Comparison of ENCODE assay signal across 6 cellular contexts in the genomic region with DNA sequence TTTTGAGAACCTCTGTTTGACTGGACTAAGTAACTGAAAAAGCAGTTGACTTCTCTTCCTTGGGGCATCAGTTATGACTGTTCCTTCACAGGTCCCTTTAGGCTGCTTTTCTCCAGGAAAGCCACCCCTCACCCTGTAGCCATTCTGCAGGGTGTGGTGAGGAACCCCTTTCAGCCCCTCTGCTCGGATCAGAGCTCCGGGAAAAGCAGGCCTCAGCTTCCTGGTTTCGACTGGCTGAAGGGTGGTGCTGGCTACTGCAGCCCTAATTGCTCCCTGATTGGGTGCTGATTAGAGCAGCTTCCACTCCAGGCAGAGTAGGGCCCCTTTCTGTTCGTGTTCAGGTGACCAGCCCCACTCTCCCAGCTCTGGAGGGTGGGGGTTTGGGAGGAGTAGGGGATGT. TPM values are rescaled to one million over a fixed set of nuclear protein-coding genes. Genes with fewer than 3 reads are reported as not detected.
A peak's percentile ranks its signal among the peaks of the same experiment; 100 is the strongest.
DNase-seq lines count a peak whose midpoint lies in the region; ATAC-seq, FAIRE-seq and TF ChIP-seq lines count a peak whose summit lies in the region.
"Not testable (repeated sequence)": the region's sequence is repeated elsewhere in the genome, so short reads cannot be mapped to it uniquely, and the experiment has no call there.

No MANE protein-coding gene starts in this region.

- H3K9me3 Mint-ChIP-seq in neural progenitor cell: not testable (repeated sequence)

- H3K4me3 Mint-ChIP-seq in neural progenitor cell: not testable (repeated sequence)

- FAIRE-seq in HepG2 (lab: Jason Lieb, UNC): not testable (repeated sequence)

- intact Hi-C loops in esophagus muscularis mucosa (cut with DNase I); HepG2 (cut with micrococcal nuclease; ENCODE audit: unreplicated experiment); upper lobe of right lung (cut with DNase I): not testable (repeated sequence)

- CTCF ChIA-PET in HepG2 (lab: Yijun Ruan, JAX; ENCODE audit: low intra/inter-chr PET ratio, low total read pairs): not testable (repeated sequence)

- POLR2A ChIA-PET in HepG2 (lab: Yijun Ruan, JAX): not testable (repeated sequence)

- not testable (repeated sequence) for H3K27ac Mint-ChIP-seq in neural progenitor cell

- not testable (repeated sequence) for H2AFZ ChIP-seq in HepG2 (ENCODE audit: low read length)
- peak overlapping the region; percentile 72 for H2AFZ ChIP-seq in neural progenitor cell (replicated peaks)

- H3K36me3 Mint-ChIP-seq in neural progenitor cell: not testable (repeated sequence)

- not testable (repeated sequence) for TF ChIP-seq EP300 in esophagus muscularis mucosa (IDR thresholded peaks at IDR 0.05); HepG2 (IDR thresholded peaks at IDR 0.05; ENCODE audit: low read depth in 2 of 2, low read length in 2 of 2); HepG2 (CRISPR knock-in tag; IDR thresholded peaks at IDR 0.05; ENCODE audit: borderline replicate concordance)

- TF ChIP-seq RAD21 in HepG2 (CRISPR knock-in tag; IDR thresholded peaks at IDR 0.05): not testable (repeated sequence)

- H3K9ac ChIP-seq in HepG2 (ENCODE audit: insufficient read depth, low read depth, low read length); neural progenitor cell: not testable (repeated sequence)

- not testable (repeated sequence) for H3F3A ChIP-seq in neural progenitor cell (ENCODE audit: low read depth)

- not testable (repeated sequence) for H3K27me3 Mint-ChIP-seq in neural progenitor cell (ENCODE audit: insufficient read depth, low read depth)

- H3K36me3 ChIP-seq in H7 (replicated peaks; ENCODE audit: control insufficient read depth, insufficient read depth, low read length); esophagus muscularis mucosa; HepG2 (replicated peaks in 1 of 2; ENCODE audit: control insufficient read depth in 1 of 2, insufficient read depth in 2 of 2, low read length in 2 of 2); neural progenitor cell; upper lobe of right lung: not testable (repeated sequence)

- not testable (repeated sequence) for H3K27me3 ChIP-seq in H7 (ENCODE audit: control insufficient read depth, insufficient read depth, low read length); HepG2 (ENCODE audit: control insufficient read depth in 1 of 2, insufficient read depth in 2 of 2, low read length in 2 of 2); neural progenitor cell; upper lobe of right lung
- H3K27me3 ChIP-seq in esophagus muscularis mucosa: peaks cover 0 to 13% (median 0%) of the 10 kb centered on the region in 4 donors

- 83% methylated on average over 1 of the region's 4 CpGs for WGBS in esophagus muscularis mucosa
- 0% methylated on average over 1 of the region's 4 CpGs for WGBS in HepG2 (ENCODE audit: low lambda C conversion rate)

- peak; percentile 51 for ATAC-seq in HepG2
- not testable (repeated sequence) for ATAC-seq in upper lobe of right lung

- H3K4me3 ChIP-seq in H7 (ENCODE audit: insufficient read depth, low read depth, low read length); esophagus muscularis mucosa; HepG2 (replicated peaks in 1 of 3; ENCODE audit: insufficient read depth in 1 of 3, low read depth in 2 of 3, low read length in 3 of 3); neural progenitor cell; upper lobe of right lung: not testable (repeated sequence)

- TF ChIP-seq POLR2A in esophagus muscularis mucosa (IDR thresholded peaks at IDR 0.05; ENCODE audit: low read depth); HepG2 (IDR thresholded peaks at IDR 0.05; ENCODE audit: insufficient read depth in 1 of 2, low read depth in 2 of 2, low read length in 2 of 2): not testable (repeated sequence)

- H3K9me3 ChIP-seq in esophagus muscularis mucosa; HepG2 (ENCODE audit: low read length); neural progenitor cell (ENCODE audit: low read depth); upper lobe of right lung: not testable (repeated sequence)

- DNase-seq in H7 (peak; percentile 17), esophagus muscularis mucosa (ENCODE audit: extremely low spot score) (peak; percentile 86), upper lobe of right lung (peak; percentile 54)
- DNase-seq in activated CD8-positive, alpha-beta memory T cell treated with anti-CD3 and anti-CD28 coated beads for 24 hours: peak; percentile 56
- not testable (repeated sequence) for DNase-seq in HepG2 (ENCODE audit: low spot score); neural progenitor cell (ENCODE audit: low spot score)

- H3K4me1 Mint-ChIP-seq in neural progenitor cell: peaks cover 10% of the 10 kb centered on the region

- H3K27ac ChIP-seq in esophagus muscularis mucosa (replicated peaks in 1 of 4); HepG2 (ENCODE audit: extremely low read length, insufficient read depth, low read length); neural progenitor cell; upper lobe of right lung: not testable (repeated sequence)

- H3K79me2 ChIP-seq in HepG2 (ENCODE audit: insufficient read depth, low read length); neural progenitor cell (ENCODE audit: low read depth): not testable (repeated sequence)

- not testable (repeated sequence) for H4K20me1 ChIP-seq in HepG2 (ENCODE audit: insufficient read depth, low read length); neural progenitor cell (ENCODE audit: low read depth)

- not testable (repeated sequence) for H3K4me1 ChIP-seq in esophagus muscularis mucosa; HepG2 (ENCODE audit: insufficient read depth, low read length); neural progenitor cell; upper lobe of right lung

- not testable (repeated sequence) for BruUV-seq in HepG2 (replicated peaks; lab: Mats Ljungman, UMichigan)

- not testable (repeated sequence) for TF ChIP-seq CTCF in esophagus muscularis mucosa (IDR thresholded peaks at IDR 0.05); HepG2 (CRISPR knock-in tag; IDR thresholded peaks at IDR 0.05); neural progenitor cell (IDR thresholded peaks at IDR 0.05); upper lobe of right lung (IDR thresholded peaks at IDR 0.05)

- in situ Hi-C loops in HepG2 (cut with HindIII; ENCODE audit: extremely low pct_ligation_motif_present, low pct_unique_long_range_greater_than_20kb): not testable (repeated sequence)

- not testable (repeated sequence) for H3K4me2 ChIP-seq in HepG2 (ENCODE audit: low read depth, low read length); neural progenitor cell

RNA-seq across cellular contexts. Expression of gene SAXO2, which starts 36.8 kb away (rescaled TPM):
- 1.1 and 8.6 TPM in 2 replicates for total RNA-seq in H7 (2014; rRNA removed; shearing (Covaris generic))
- total RNA-seq in esophagus muscularis mucosa (1 to 10 TPM in 2 of 4 donors, under 1 TPM in 1, not detected in 1; 0.39 to 1.7 (median 1.3) TPM), HepG2 (2016; rRNA removed; fragmentation: Illumina TruSeq; extraction: Trizol) (1.5 TPM in 1 of 2 replicates, not detected in the other), neural progenitor cell (ENCODE audit: low replicate concordance) (0.06 and 1.4 TPM in 2 replicates), upper lobe of right lung (1.7 TPM)
- total RNA-seq in HepG2 (2016; cell fraction: cytosol; rRNA removed; fragmentation: Illumina TruSeq; extraction: Trizol; ENCODE audit: low read depth): not detected in 2 replicates
- total RNA-seq in HepG2 (2016; cell fraction: insoluble cytoplasmic fraction; rRNA removed; fragmentation: Illumina TruSeq; extraction: Trizol): not detected in 2 replicates
- total RNA-seq in HepG2 (2016; cell fraction: membrane; rRNA removed; fragmentation: Illumina TruSeq; extraction: Trizol): not detected in 2 replicates
- 1.8 TPM in 1 of 2 replicates, not detected in the other for total RNA-seq in HepG2 (2016; cell fraction: nucleus; rRNA removed; fragmentation: Illumina TruSeq; extraction: Trizol)
- 0.01 and 0.04 TPM in 2 replicates for polyA plus RNA-seq in HepG2 (2011; rRNA removed)
- polyA plus RNA-seq in HepG2 (2011; cell fraction: cytosol; rRNA removed): not detected in 2 replicates
- polyA plus RNA-seq in HepG2 (2011; cell fraction: nucleus; rRNA removed): not detected in 2 replicates
- polyA plus RNA-seq in HepG2 (2012): not detected in 2 replicates
- not detected in 2 replicates for polyA plus RNA-seq in HepG2 (2016; cell fraction: cytosol; fragmentation: Illumina TruSeq; extraction: Trizol; ENCODE audit: low read depth)
- not detected in 2 replicates for polyA plus RNA-seq in HepG2 (2016; cell fraction: insoluble cytoplasmic fraction; fragmentation: Illumina TruSeq; extraction: Trizol; ENCODE audit: low read depth)
- not detected in 2 replicates for polyA plus RNA-seq in HepG2 (2016; cell fraction: membrane; fragmentation: Illumina TruSeq; extraction: Trizol; ENCODE audit: low read depth)
- not detected in 2 replicates for polyA plus RNA-seq in HepG2 (2016; cell fraction: nucleus; fragmentation: Illumina TruSeq; extraction: Trizol; ENCODE audit: insufficient read depth, low read depth)
- 1.8 TPM in 1 of 2 replicates, not detected in the other for polyA minus RNA-seq in HepG2 (2011; rRNA and poly(A)+ RNA removed; ENCODE audit: low replicate concordance)
- polyA minus RNA-seq in HepG2 (2011; cell fraction: cytosol; rRNA and poly(A)+ RNA removed): not detected in 2 replicates
- polyA minus RNA-seq in HepG2 (2011; cell fraction: nucleus; rRNA and poly(A)+ RNA removed): 0.62 and 2.8 TPM in 2 replicates

RNA-seq across cellular contexts. Expression of gene EFL1, which starts 36.9 kb away (rescaled TPM):
- 21.4 and 24.2 TPM in 2 replicates for total RNA-seq in H7 (2014; rRNA removed; shearing (Covaris generic))
- 10 to 100 TPM; 13.0 to 17.4 (median 13.2) TPM for total RNA-seq in esophagus muscularis mucosa
- 12.0 and 16.2 TPM in 2 replicates for total RNA-seq in HepG2 (2016; rRNA removed; fragmentation: Illumina TruSeq; extraction: Trizol)
- total RNA-seq in HepG2 (2016; cell fraction: cytosol; rRNA removed; fragmentation: Illumina TruSeq; extraction: Trizol; ENCODE audit: low read depth): 5.1 and 5.9 TPM in 2 replicates
- 12.0 and 15.3 TPM in 2 replicates for total RNA-seq in HepG2 (2016; cell fraction: insoluble cytoplasmic fraction; rRNA removed; fragmentation: Illumina TruSeq; extraction: Trizol)
- total RNA-seq in HepG2 (2016; cell fraction: membrane; rRNA removed; fragmentation: Illumina TruSeq; extraction: Trizol): 7.0 and 9.4 TPM in 2 replicates
- 16.3 and 24.9 TPM in 2 replicates for total RNA-seq in HepG2 (2016; cell fraction: nucleus; rRNA removed; fragmentation: Illumina TruSeq; extraction: Trizol)
- polyA plus RNA-seq in HepG2 (2011; rRNA removed): 6.3 and 6.4 TPM in 2 replicates
- polyA plus RNA-seq in HepG2 (2011; cell fraction: cytosol; rRNA removed): 4.0 and 6.2 TPM in 2 replicates
- polyA plus RNA-seq in HepG2 (2011; cell fraction: nucleus; rRNA removed): 2.2 and 3.9 TPM in 2 replicates
- polyA plus RNA-seq in HepG2 (2012): 7.7 and 7.8 TPM in 2 replicates
- polyA plus RNA-seq in HepG2 (2016; cell fraction: cytosol; fragmentation: Illumina TruSeq; extraction: Trizol; ENCODE audit: low read depth): 0.55 and 2.3 TPM in 2 replicates
- 11.5 and 13.0 TPM in 2 replicates for polyA plus RNA-seq in HepG2 (2016; cell fraction: insoluble cytoplasmic fraction; fragmentation: Illumina TruSeq; extraction: Trizol; ENCODE audit: low read depth)
- polyA plus RNA-seq in HepG2 (2016; cell fraction: membrane; fragmentation: Illumina TruSeq; extraction: Trizol; ENCODE audit: low read depth): 1.4 and 1.6 TPM in 2 replicates
- 6.3 and 7.5 TPM in 2 replicates for polyA plus RNA-seq in HepG2 (2016; cell fraction: nucleus; fragmentation: Illumina TruSeq; extraction: Trizol; ENCODE audit: insufficient read depth, low read depth)
- polyA minus RNA-seq in HepG2 (2011; rRNA and poly(A)+ RNA removed; ENCODE audit: low replicate concordance): 15.3 and 61.4 TPM in 2 replicates
- 6.2 and 8.4 TPM in 2 replicates for polyA minus RNA-seq in HepG2 (2011; cell fraction: cytosol; rRNA and poly(A)+ RNA removed)
- 28.0 and 28.6 TPM in 2 replicates for polyA minus RNA-seq in HepG2 (2011; cell fraction: nucleus; rRNA and poly(A)+ RNA removed)
- total RNA-seq in neural progenitor cell (ENCODE audit: low replicate concordance): 30.1 and 42.4 TPM in 2 replicates
- 13.8 TPM for total RNA-seq in upper lobe of right lung

RNA-seq across cellular contexts. Expression of gene GOLGA6L10, which starts 49.8 kb away (rescaled TPM):
- total RNA-seq in H7 (2014; rRNA removed; shearing (Covaris generic)): 0.59 and 0.85 TPM in 2 replicates
- 1 to 10 TPM in 2 of 4 donors, under 1 TPM in 2; 0.33 to 1.7 (median 0.99) TPM for total RNA-seq in esophagus muscularis mucosa
- total RNA-seq in HepG2 (2016; rRNA removed; fragmentation: Illumina TruSeq; extraction: Trizol): 0.87 and 1.5 TPM in 2 replicates
- total RNA-seq in HepG2 (2016; cell fraction: cytosol; rRNA removed; fragmentation: Illumina TruSeq; extraction: Trizol; ENCODE audit: low read depth): 0.71 and 1.5 TPM in 2 replicates
- total RNA-seq in HepG2 (2016; cell fraction: insoluble cytoplasmic fraction; rRNA removed; fragmentation: Illumina TruSeq; extraction: Trizol): 0.77 and 1.4 TPM in 2 replicates
- total RNA-seq in HepG2 (2016; cell fraction: membrane; rRNA removed; fragmentation: Illumina TruSeq; extraction: Trizol): 0.62 and 1.2 TPM in 2 replicates
- 2.7 and 4.3 TPM in 2 replicates for total RNA-seq in HepG2 (2016; cell fraction: nucleus; rRNA removed; fragmentation: Illumina TruSeq; extraction: Trizol)
- 2.2 and 2.5 TPM in 2 replicates for polyA plus RNA-seq in HepG2 (2011; rRNA removed)
- 0.54 and 0.59 TPM in 2 replicates for polyA plus RNA-seq in HepG2 (2011; cell fraction: cytosol; rRNA removed)
- polyA plus RNA-seq in HepG2 (2011; cell fraction: nucleus; rRNA removed): 4.1 and 4.5 TPM in 2 replicates
- polyA plus RNA-seq in HepG2 (2012): 1.5 and 3.4 TPM in 2 replicates
- 0.10 and 0.14 TPM in 2 replicates for polyA plus RNA-seq in HepG2 (2016; cell fraction: cytosol; fragmentation: Illumina TruSeq; extraction: Trizol; ENCODE audit: low read depth)
- polyA plus RNA-seq in HepG2 (2016; cell fraction: insoluble cytoplasmic fraction; fragmentation: Illumina TruSeq; extraction: Trizol; ENCODE audit: low read depth): 0.74 and 0.91 TPM in 2 replicates
- 0.39 and 0.42 TPM in 2 replicates for polyA plus RNA-seq in HepG2 (2016; cell fraction: membrane; fragmentation: Illumina TruSeq; extraction: Trizol; ENCODE audit: low read depth)
- 11.7 and 12.5 TPM in 2 replicates for polyA plus RNA-seq in HepG2 (2016; cell fraction: nucleus; fragmentation: Illumina TruSeq; extraction: Trizol; ENCODE audit: insufficient read depth, low read depth)
- 0.72 TPM in 1 of 2 replicates, not detected in the other for polyA minus RNA-seq in HepG2 (2011; rRNA and poly(A)+ RNA removed; ENCODE audit: low replicate concordance)
- polyA minus RNA-seq in HepG2 (2011; cell fraction: cytosol; rRNA and poly(A)+ RNA removed): 0.18 and 0.20 TPM in 2 replicates
- 2.5 and 3.7 TPM in 2 replicates for polyA minus RNA-seq in HepG2 (2011; cell fraction: nucleus; rRNA and poly(A)+ RNA removed)
- 1.3 and 2.2 TPM in 2 replicates for total RNA-seq in neural progenitor cell (ENCODE audit: low replicate concordance)
- 0.23 TPM for total RNA-seq in upper lobe of right lung
